8 cellular contexts compared by ENCODE assay signal in genomic region chr15:84658080-84658787, GRCh38. TPM values are rescaled to one million over a fixed set of nuclear protein-coding genes. Genes with fewer than 3 reads are reported as not detected.
DNase-seq lines count a peak whose midpoint lies in the region; ATAC-seq, FAIRE-seq and TF ChIP-seq lines count a peak whose summit lies in the region.

Gene NMB (minus strand): TSS chr15:84658199. CDS start chr15:84658152, 47 bp downstream.

- H3K4me3 ChIP-seq in aorta (ENCODE audit: low read length in 2 of 2): peak within 1 kb of the TSS; percentile 58 to 63

- peak; percentile 62 for FAIRE-seq in GM12891 (lab: Jason Lieb, UNC)

- ATAC-seq in HG02759 (IDR thresholded peaks at IDR 0.05; ENCODE audit: unreplicated experiment) (peak; percentile 68), aorta (ENCODE audit: low FRiP score) (peak; percentile 84)

- DNase-seq in GM12891 (ENCODE audit: insufficient read length, low spot score): peak; percentile 69
- DNase-seq in NCI-H1417 treated with DMSO at 0.1 percent for 48 hours (lab: John Stamatoyannopoulos, UW): peak; percentile 12
- peak; percentile 72 to 90 (median 84) for DNase-seq in T-helper 2 cell
- DNase-seq in anterior cingulate cortex (lab: John Stamatoyannopoulos, UW): peak in 51 of 58 donors; percentile 18 to 79 (median 57)
- peak; percentile 87 for DNase-seq in hepatic stellate cell (ENCODE audit: low spot score)
- peak; percentile 89 for DNase-seq in retina
- peak; percentile 84 to 93 for DNase-seq in aorta

- H3K4me1 ChIP-seq in aorta (ENCODE audit: control insufficient read depth in 1 of 2, insufficient read depth in 2 of 2, low read length in 2 of 2): no peaks in the 10 kb centered on the region

- no peaks in the 10 kb centered on the region for H3K36me3 ChIP-seq in aorta (ENCODE audit: control insufficient read depth in 1 of 2, insufficient read depth in 2 of 2, low read length in 1 of 2)

- no peaks in the 10 kb centered on the region for H3K27me3 ChIP-seq in aorta (ENCODE audit: control insufficient read depth in 1 of 2, insufficient read depth in 2 of 2, low read length in 1 of 2)

- no peaks in the 10 kb centered on the region for H3K9me3 ChIP-seq in aorta (ENCODE audit: control insufficient read depth, low read length)

- WGBS in aorta, 2 donors: 0 to 1% methylated on average over 39 to 61 of the region's 61 CpGs

- peak within 1 kb of the TSS in 1 of 2 donors; percentile 84 for H3K27ac ChIP-seq in aorta (ENCODE audit: low read depth in 1 of 2, low read length in 2 of 2)

- intact Hi-C loops in aorta (cut with DNase I): loop anchor here in 1 of 2 donors (5.0 kb wide), 4 partner anchors 59 to 274 kb away; partner anchors contain the start of genes ALPK3, SEC11A and ZNF592

- no peak for TF ChIP-seq POLR2A in GM12891 (IDR thresholded peaks at IDR 0.05; ENCODE audit: low read depth, low read length)

TF ChIP-seq in GM12891, 5 proteins besides CTCF, POLR2A, EP300 and RAD21:
- TF ChIP-seq POU2F2 (IDR thresholded peaks at IDR 0.05; ENCODE audit: low read depth, low read length) (0 out of 2 replicates have a peak, but pooled peaks have one; percentile 20), SPI1 (IDR thresholded peaks at IDR 0.05; ENCODE audit: low read depth, low read length) (no peak)

RNA-seq across cellular contexts. Expression of gene NMB, which starts in this region (rescaled TPM):
- polyA plus RNA-seq in GM12891 (2012; ENCODE audit: low read depth, missing spikeins): 2.4 TPM
- 10 to 100 TPM in 1 of 2 donors, 1 to 10 TPM in 1; 5.2 to 12.5 TPM for total RNA-seq in aorta
- polyA plus RNA-seq in aorta: 1 to 10 TPM; 3.8 to 4.3 TPM

Comparison
In these comparisons a context has a peak if more than half of its experiments do, and no peak if none do; other contexts are left out.
1. DNase-seq: peak in every context shown above with its lines; median percentile 89 in retina; 88 in aorta; 87 in hepatic stellate cell; 84 in T-helper 2 cell; 69 in GM12891; 57 in anterior cingulate cortex; 12 in NCI-H1417 treated with DMSO at 0.1 percent for 48 hours.